21 cellular contexts compared by ENCODE assay signal in genomic region chr3:2247831-2248230, GRCh38.
"Had no signal": no experiment of that assay in that cellular context is flagged by ENCODE, and none has a peak within 500 bp of the region (broad histone marks: within the 10 kb centered on the region; RNA-seq: fewer than 3 reads in every experiment).

No MANE protein-coding gene starts in this region.

- ATAC-seq: activated T-helper 17 cell treated with anti-CD3 and anti-CD28 coated beads, Interleukin-2, amount 50 U/mL, for 72 hours had no signal

- H3K9me3 ChIP-seq: Peyer's patch, SJCRH30, SK-N-SH had no signal

- H3K4me1 ChIP-seq: Peyer's patch, SJCRH30 had no signal

- DNase-seq: activated CD4-positive, alpha-beta memory T cell treated with anti-CD3 and anti-CD28 coated beads, Interleukin-2, amount 10 ng/mL, durations not matched to agents 7 days and 5 days; activated CD4-positive, alpha-beta T cell treated with anti-CD3 and anti-CD28 coated beads, Interleukin-2, amount 50 U/mL, for 1 hour; activated CD4-positive, CD25-positive, alpha-beta regulatory T cell; activated gamma-delta T cell; activated naive CD4-positive, alpha-beta T cell treated with anti-CD3 and anti-CD28 coated beads for 36 hours; activated T-cell treated with anti-CD3 and anti-CD28 coated beads for 4 hours; activated T-cell treated with anti-CD3 and anti-CD28 coated beads, Interleukin-2, amount 50 U/mL, for 48 hours; cerebellar nuclear complex; Kasumi-1; KBM-7; NCI-H1105 treated with DMSO at 0.1 percent for 48 hours; NCI-H1436 treated with DMSO at 0.1 percent for 48 hours; NCI-H2029; NCI-H2227 treated with DMSO at 0.1 percent for 48 hours; NCI-H524; Peyer's patch; Right ventricle myocardium superior; SJCRH30; SK-N-SH; T-helper 1 cell had no signal

- H3K36me3 ChIP-seq: Peyer's patch, SJCRH30 had no signal

- H3K4me3 ChIP-seq: Peyer's patch, SJCRH30 had no signal
